ENCODE assay signal across 1 cellular context in genomic region chr6:141388666-141389065, GRCh38.
A peak's percentile ranks its signal among the peaks of the same experiment; 100 is the strongest.
TF ChIP-seq lines count a peak whose summit lies in the region.

No MANE protein-coding gene starts in this region.

TF ChIP-seq in H1, 55 proteins besides CTCF, POLR2A, EP300 and RAD21 (continued from another document):
- TF ChIP-seq CHD7 (IDR thresholded peaks at IDR 0.05; ENCODE audit: insufficient replicate concordance, low read length): peak; percentile 80
- TF ChIP-seq MAX (IDR thresholded peaks at IDR 0.05): peak; percentile 57; the same call in 1 of the 2 replicates
- TF ChIP-seq GTF2F1 (IDR thresholded peaks at IDR 0.05; ENCODE audit: borderline replicate concordance, low read depth, low read length): no peak
- peak; percentile 76 for TF ChIP-seq TEAD4 (IDR thresholded peaks at IDR 0.05; ENCODE audit: low read depth, low read length)
TF ChIP-seq in H1: peak in this region for 7.
